In the genomic region with DNA sequence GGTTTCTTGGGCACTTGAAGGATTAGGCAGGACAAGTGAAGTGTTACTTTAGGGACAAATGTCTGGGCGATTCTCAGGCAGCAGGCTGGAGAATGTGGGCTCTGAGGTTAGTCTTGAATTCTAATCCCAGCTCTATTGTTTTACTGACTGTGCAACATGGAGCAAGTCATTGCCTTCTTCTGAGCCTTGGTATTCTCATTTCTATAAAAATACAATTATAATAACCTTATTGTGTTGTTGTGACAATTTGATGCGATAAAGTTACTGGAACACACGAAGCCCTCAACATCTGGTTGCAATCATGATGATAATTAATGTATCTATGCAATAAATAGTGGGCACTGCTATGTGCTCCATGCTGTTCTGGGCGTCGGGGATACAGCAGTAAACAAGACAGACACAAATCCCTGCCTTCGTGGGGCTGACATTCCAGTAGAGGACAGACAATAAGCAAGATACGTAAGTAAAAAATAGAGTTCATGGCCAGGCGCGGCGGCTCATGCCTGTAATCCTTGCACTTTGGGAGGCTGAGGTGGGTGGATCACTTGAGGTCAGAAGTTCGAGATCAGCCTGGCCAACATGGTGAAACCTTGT, we compare ENCODE assay signal across 1 cellular context.
TF ChIP-seq lines count a peak whose summit lies in the region.

No MANE protein-coding gene starts in this region.

TF ChIP-seq in IMR-90, 13 proteins besides CTCF, POLR2A, EP300 and RAD21 (continued from another document):
- TF ChIP-seq USF2 (IDR thresholded peaks at IDR 0.05; ENCODE audit: low read depth, low read length) (no peak), MAFK (IDR thresholded peaks at IDR 0.05; ENCODE audit: low read depth, low read length) (no peak), FOS (IDR thresholded peaks at IDR 0.05; ENCODE audit: low read depth, low read length) (no peak), RCOR1 (IDR thresholded peaks at IDR 0.05; ENCODE audit: insufficient replicate concordance, low read length) (no peak), BHLHE40 (IDR thresholded peaks at IDR 0.05; ENCODE audit: low read depth, low read length) (no peak)
TF ChIP-seq in IMR-90: peak in this region for 0.
